In genomic region chr11:68030318-68031135, GRCh38 we compare ENCODE assay signal across 8 cellular contexts. TPM values are rescaled to one million over a fixed set of nuclear protein-coding genes. Genes with fewer than 3 reads are reported as not detected.
DNase-seq lines count a peak whose midpoint lies in the region; ATAC-seq and TF ChIP-seq lines count a peak whose summit lies in the region.

TSS of gene NDUFS8 (plus strand) at chr11:68030681. CDS start at chr11:68032152, 1,471 bp downstream.

- intact Hi-C loops in activated CD4-positive, alpha-beta memory T cell treated with anti-CD3 and anti-CD28 coated beads for 36 hours (cut with micrococcal nuclease), result loop anchor here (1.0 to 2.0 kb wide), 2 partner anchors 10 to 176 kb away; no protein-coding TSS in a partner anchor
- intact Hi-C loops in dorsolateral prefrontal cortex (cut with DNase I), result loop anchor here (2.0 to 10.0 kb wide), 3 partner anchors 87 to 174 kb away; no protein-coding TSS in a partner anchor

- CTCF ChIA-PET in activated CD4-positive, alpha-beta memory T cell treated with anti-CD3 and anti-CD28 coated beads for 36 hours (lab: Charles Lee), result interaction anchor here (1.2 kb wide), 1 partner anchor 9 kb away, joined by 3 read pairs; no protein-coding TSS in a partner anchor

- H3K9me3 ChIP-seq in liver (ENCODE audit: control insufficient read depth in 4 of 4, low read length in 3 of 4), result no peaks in the 10 kb centered on the region

- H3K36me3 ChIP-seq in liver (ENCODE audit: control insufficient read depth in 4 of 4, insufficient read depth in 3 of 4, low read depth in 1 of 4, low read length in 3 of 4), result no peaks in the 10 kb centered on the region

- DNase-seq in CD1c-positive myeloid dendritic cell (ENCODE audit: extremely low spot score) (peak; percentile 99), NCI-H82 treated with DMSO at 0.1 percent for 48 hours (lab: John Stamatoyannopoulos, UW; ENCODE audit: unreplicated experiment) (peak; percentile 97), dorsolateral prefrontal cortex (peak; percentile 95 to 99 (median 97))
- DNase-seq in activated CD4-positive, alpha-beta memory T cell treated with anti-CD3 and anti-CD28 coated beads for 36 hours, result peak; percentile 98
- peak; percentile 98 for DNase-seq in stimulated activated CD4-positive, alpha-beta T cell treated with anti-CD3 and anti-CD28 coated beads, Interleukin-4, amount 100 ng/mL, for 24 hours

- peak within 1 kb of the TSS; percentile 85 to 97 for H3K9ac ChIP-seq in liver (ENCODE audit: low read depth in 1 of 2, low read length in 2 of 2)

- POLR2A ChIA-PET in activated CD4-positive, alpha-beta memory T cell treated with anti-CD3 and anti-CD28 coated beads for 36 hours (lab: Charles Lee), result interaction anchor here (2.1 kb wide), 1 partner anchor 10 kb away, joined by 20 read pairs; the partner anchor contains the start of gene TCIRG1

- H3K4me1 Mint-ChIP-seq in activated CD4-positive, alpha-beta memory T cell treated with anti-CD3 and anti-CD28 coated beads for 36 hours (ENCODE audit: low read depth), result peaks cover 27% of the 10 kb centered on the region

- under 1% methylated on average over 56 of the region's 56 CpGs for WGBS in liver

- no peaks in the 10 kb centered on the region for H3K27me3 Mint-ChIP-seq in activated CD4-positive, alpha-beta memory T cell treated with anti-CD3 and anti-CD28 coated beads for 36 hours

- H3K36me3 Mint-ChIP-seq in activated CD4-positive, alpha-beta memory T cell treated with anti-CD3 and anti-CD28 coated beads for 36 hours, result peaks cover 2% of the 10 kb centered on the region

- peak within 1 kb of the TSS; percentile 88 for H3K27ac Mint-ChIP-seq in activated CD4-positive, alpha-beta memory T cell treated with anti-CD3 and anti-CD28 coated beads for 36 hours

- peak in 18 of 56 donors; percentile 8 to 51 (median 26) for TF ChIP-seq CTCF in dorsolateral prefrontal cortex (IDR thresholded peaks at IDR 0.05 in 54 of 56, conservative IDR thresholded peaks at IDR 0.05 in 2 of 56; ENCODE audit: low read depth in 1 of 56, partially characterized antibody in 56 of 56)
- TF ChIP-seq CTCF in liver (IDR thresholded peaks at IDR 0.05; ENCODE audit: low read depth, low read length, missing input control), result no peak

- peak; percentile 8 to 25 for TF ChIP-seq RAD21 in liver (IDR thresholded peaks at IDR 0.05)

- peak within 1 kb of the TSS in 58 of 59 donors; percentile 33 to 97 (median 90) for H3K27ac ChIP-seq in dorsolateral prefrontal cortex
- H3K27ac ChIP-seq in liver (ENCODE audit: low read depth in 1 of 2, low read length in 2 of 2), result peak within 1 kb of the TSS; percentile 86 to 88

- H3K9me3 Mint-ChIP-seq in activated CD4-positive, alpha-beta memory T cell treated with anti-CD3 and anti-CD28 coated beads for 36 hours, result no peaks in the 10 kb centered on the region

- H3K4me1 ChIP-seq in liver (ENCODE audit: control insufficient read depth in 4 of 4, insufficient read depth in 4 of 4, low read length in 3 of 4), result peaks cover 19 to 43% (median 33%) of the 10 kb centered on the region in 4 donors

- H3K4me3 ChIP-seq in dorsolateral prefrontal cortex (peak within 1 kb of the TSS; percentile 59 to 99 (median 87)), liver (ENCODE audit: low read depth in 1 of 3, low read length in 3 of 3) (peak within 1 kb of the TSS; percentile 74 to 96 (median 86))

- peak; percentile 90 for ATAC-seq in GM19438 (IDR thresholded peaks at IDR 0.05; ENCODE audit: low read depth, unreplicated experiment)
- ATAC-seq in HG03575 (IDR thresholded peaks at IDR 0.05; ENCODE audit: extremely low read depth, insufficient number of reproducible peaks, low FRiP score, unreplicated experiment), result peak; percentile 77

- peak within 1 kb of the TSS; percentile 99 for H3K4me3 Mint-ChIP-seq in activated CD4-positive, alpha-beta memory T cell treated with anti-CD3 and anti-CD28 coated beads for 36 hours

- H3K27me3 ChIP-seq in dorsolateral prefrontal cortex (no peaks in the 10 kb centered on the region), liver (ENCODE audit: control insufficient read depth in 4 of 4, insufficient read depth in 4 of 4, low read length in 3 of 4) (no peaks in the 10 kb centered on the region)

TF ChIP-seq in liver, 16 proteins besides CTCF, POLR2A, EP300 and RAD21:
- no peak for TF ChIP-seq HNF4G (IDR thresholded peaks at IDR 0.05)
- TF ChIP-seq FOXA1 (IDR thresholded peaks at IDR 0.05), result no peak
- no peak for TF ChIP-seq ATF3 (IDR thresholded peaks at IDR 0.05)
- peak; percentile 99 for TF ChIP-seq YY1 (IDR thresholded peaks at IDR 0.05)
- no peak for TF ChIP-seq JUND (IDR thresholded peaks at IDR 0.05)
- no peak for TF ChIP-seq MAX (IDR thresholded peaks at IDR 0.05)
- TF ChIP-seq ZBTB33 (IDR thresholded peaks at IDR 0.05), result no peak
- peak; percentile 73 to 88 for TF ChIP-seq GABPA (IDR thresholded peaks at IDR 0.05 in 1 of 2, conservative IDR thresholded peaks at IDR 0.05 in 1 of 2)
- peak; percentile 93 for TF ChIP-seq SP1 (IDR thresholded peaks at IDR 0.05)
- no peak for TF ChIP-seq FOXA2 (IDR thresholded peaks at IDR 0.05)
- TF ChIP-seq TAF1 (conservative IDR thresholded peaks at IDR 0.05), result no peak
- TF ChIP-seq NR2F2 (IDR thresholded peaks at IDR 0.05), result no peak
- peak; percentile 76 for TF ChIP-seq REST (IDR thresholded peaks at IDR 0.05)
- no peak for TF ChIP-seq EGR1 (IDR thresholded peaks at IDR 0.05; ENCODE audit: low read depth in 2 of 2)
- TF ChIP-seq HNF4A (conservative IDR thresholded peaks at IDR 0.05), result no peak
- TF ChIP-seq RXRA (IDR thresholded peaks at IDR 0.05), result peak in 1 of 2 donors; percentile 17

RNA-seq across cellular contexts. Expression of gene NDUFS8, which starts in this region (rescaled TPM):
- total RNA-seq in activated CD4-positive, alpha-beta memory T cell treated with anti-CD3 and anti-CD28 coated beads for 36 hours, result 100 to 1,000 TPM; 134 to 140 TPM
- 100 to 1,000 TPM in 119 of 120 experiments, 10 to 100 TPM in 1; 98.7 to 186 (median 138) TPM for total RNA-seq in dorsolateral prefrontal cortex
- 10 to 100 TPM; 61.2 to 89.8 TPM for total RNA-seq in liver
- polyA plus RNA-seq in liver, result 100 to 1,000 TPM; 122 to 148 TPM

Comparison
In these comparisons a context has a peak if more than half of its experiments do, and no peak if none do; other contexts are left out.
1. Peak in every context shown above with its lines: DNase-seq, ATAC-seq, H3K4me3 ChIP-seq and H3K27ac ChIP-seq.